15 cellular contexts compared by ENCODE assay signal in the genomic region with DNA sequence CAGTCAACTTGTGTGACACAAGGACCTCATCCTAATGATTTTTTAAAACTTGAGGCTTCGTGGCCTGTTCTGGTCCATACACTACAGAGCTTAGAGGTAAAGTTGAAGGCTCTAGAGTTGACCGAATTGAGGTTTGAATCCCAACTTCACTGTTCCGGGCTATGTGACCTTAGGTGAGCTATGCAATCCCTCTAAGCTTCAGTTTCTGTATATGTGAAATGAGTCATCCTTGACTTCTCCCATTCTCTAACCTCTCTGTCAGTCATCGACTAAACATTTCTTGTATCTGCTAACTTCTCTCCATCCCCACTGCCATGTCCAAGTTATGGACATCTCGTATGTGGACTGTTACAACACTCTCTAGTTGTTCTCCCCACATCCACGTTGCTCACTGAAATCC.
DNase-seq lines count a peak whose midpoint lies in the region; ATAC-seq, FAIRE-seq and TF ChIP-seq lines count a peak whose summit lies in the region.
"Had no signal": no experiment of that assay in that cellular context is flagged by ENCODE, and none has a peak within 500 bp of the region (broad histone marks: within the 10 kb centered on the region; RNA-seq: fewer than 3 reads in every experiment).

No MANE protein-coding gene starts in this region.

- H3K79me2 ChIP-seq in PC-9 (ENCODE audit: low read depth) (no peaks in the 10 kb centered on the region), K562 (ENCODE audit: control insufficient read depth, insufficient read depth, low read length) (no peaks in the 10 kb centered on the region)

- H3K36me3 Mint-ChIP-seq in activated naive CD4-positive, alpha-beta T cell treated with anti-CD3 and anti-CD28 coated beads for 36 hours (ENCODE audit: low read depth), result peaks cover 11% of the 10 kb centered on the region

- peak; percentile 25 for DNase-seq in activated naive CD4-positive, alpha-beta T cell treated with anti-CD3 and anti-CD28 coated beads for 36 hours
- no peak for DNase-seq in activated naive CD4-positive, alpha-beta T cell (lab: John Stamatoyannopoulos, UW)
- peak; percentile 6 to 71 for DNase-seq in PC-9
- DNase-seq in K562 (ENCODE audit: extremely low read depth in 1 of 4, low spot score in 3 of 4), result no peak
- DNase-seq in stimulated activated naive CD8-positive, alpha-beta T cell treated with anti-CD3 and anti-CD28 coated beads, Interleukin-15, Interleukin-2, amounts not matched to agents 100 U/mL and 50 U/mL, for 24 hours, result no peak
- no peak for DNase-seq in T1000 (lab: John Stamatoyannopoulos, UW)
- DNase-seq in NCI-H1417 (lab: John Stamatoyannopoulos, UW), result no peak
- DNase-seq in GM10248 (ENCODE audit: extremely low spot score), result no peak
- DNase-seq: DMS153; effector memory CD8-positive, alpha-beta T cell; NCI-H2171; uterus had no signal

- FAIRE-seq in K562 (lab: Jason Lieb, UNC), result no peak
- FAIRE-seq: GM12891 had no signal

- no peaks in the 10 kb centered on the region for H4K20me1 ChIP-seq in PC-9 (ENCODE audit: insufficient read depth)
- no peaks in the 10 kb centered on the region for H4K20me1 ChIP-seq in K562 (replicated peaks; ENCODE audit: control insufficient read depth, insufficient read depth, low read length)

- peaks cover 56% of the 10 kb centered on the region for H3K4me1 ChIP-seq in PC-9 (replicated peaks; ENCODE audit: insufficient read depth)
- no peaks in the 10 kb centered on the region for H3K4me1 ChIP-seq in K562 (replicated peaks in 1 of 2; ENCODE audit: control insufficient read depth in 2 of 2, insufficient read depth in 2 of 2, low read length in 2 of 2)
- H3K4me1 ChIP-seq: ascending aorta, uterus had no signal

- H3K27ac Mint-ChIP-seq in activated naive CD4-positive, alpha-beta T cell treated with anti-CD3 and anti-CD28 coated beads for 36 hours, result peak overlapping the region; percentile 86
- H3K27ac Mint-ChIP-seq: effector memory CD8-positive, alpha-beta T cell had no signal

- BruUV-seq in PC-9 (replicated peaks; lab: Mats Ljungman, UMichigan), result no TSS peak
- BruUV-seq in K562 (replicated peaks; lab: Mats Ljungman, UMichigan), result no TSS peak

- H3F3A ChIP-seq in PC-9 (ENCODE audit: insufficient read depth, low read depth), result peaks cover 31% of the 10 kb centered on the region

- POLR2A ChIA-PET in PC-9 (lab: Charles Lee; ENCODE audit: unreplicated experiment), result interaction anchor here (0.7 kb wide), 1 partner anchor 96 kb away, joined by 8 read pairs; no protein-coding TSS in a partner anchor
- POLR2A ChIA-PET in K562 (lab: Yijun Ruan, JAX), result no interaction called here
- POLR2A ChIA-PET in GM10248 (lab: Yijun Ruan, JAX), result no interaction called here

- H3K9me1 ChIP-seq in K562 (ENCODE audit: control insufficient read depth, insufficient read depth, low read length), result no peaks in the 10 kb centered on the region

- no peak for TF ChIP-seq EP300 in K562 (IDR thresholded peaks at IDR 0.05; ENCODE audit: low read length)

- in situ Hi-C loops in K562 (cut with MboI), result no loop called here

- H3K4me1 Mint-ChIP-seq in activated naive CD4-positive, alpha-beta T cell treated with anti-CD3 and anti-CD28 coated beads for 36 hours (ENCODE audit: low read depth), result peaks cover 59% of the 10 kb centered on the region

- no peak overlapping the region for H3K9ac ChIP-seq in K562 (ENCODE audit: insufficient read depth in 1 of 2, low read depth in 2 of 2, low read length in 2 of 2)

- no peak for TF ChIP-seq RAD21 in K562 (CRISPR knock-in tag; conservative IDR thresholded peaks at IDR 0.05 in 1 of 2, IDR thresholded peaks at IDR 0.05 in 1 of 2)

- CTCF ChIA-PET in activated naive CD4-positive, alpha-beta T cell treated with anti-CD3 and anti-CD28 coated beads for 36 hours (lab: Charles Lee), result interaction anchor here (1.2 to 1.9 kb wide), 3 partner anchors 58 to 262 kb away, joined by 5 to 7 read pairs (median 6); partner anchors contain the start of gene BARX2
- CTCF ChIA-PET in PC-9 (lab: Charles Lee) (no interaction called here), K562 (lab: Yijun Ruan, JAX; ENCODE audit: low intra/inter-chr PET ratio) (no interaction called here), GM10248 (lab: Yijun Ruan, JAX) (interaction anchor here (1.2 kb wide), 1 partner anchor 32 kb away, joined by 4 read pairs; no protein-coding TSS in a partner anchor)

- no peaks in the 10 kb centered on the region for H3K9me2 ChIP-seq in PC-9 (ENCODE audit: insufficient read depth)

- peak overlapping the region; percentile 59 for H2AFZ ChIP-seq in PC-9
- H2AFZ ChIP-seq in K562 (ENCODE audit: low read depth, low read length), result no peak overlapping the region

- no peak for TF ChIP-seq POLR2A in K562 (conservative IDR thresholded peaks at IDR 0.05)

- no peak overlapping the region for H3K4me3 Mint-ChIP-seq in activated naive CD4-positive, alpha-beta T cell treated with anti-CD3 and anti-CD28 coated beads for 36 hours
- H3K4me3 Mint-ChIP-seq: effector memory CD8-positive, alpha-beta T cell had no signal

- H3K36me3 ChIP-seq in PC-9 (ENCODE audit: low read depth) (no peaks in the 10 kb centered on the region), K562 (ENCODE audit: control insufficient read depth, insufficient read depth, low read length) (no peaks in the 10 kb centered on the region)
- H3K36me3 ChIP-seq: ascending aorta, uterus had no signal

- no peaks in the 10 kb centered on the region for H3K27me3 ChIP-seq in PC-9 (ENCODE audit: insufficient read depth, low read depth)
- no peaks in the 10 kb centered on the region; a peak in 1 of 5 replicates for H3K27me3 ChIP-seq in K562 (ENCODE audit: control insufficient read depth in 2 of 2, insufficient read depth in 2 of 2, low read length in 2 of 2)
- H3K27me3 ChIP-seq: ascending aorta, uterus had no signal

- H3K9me3 ChIP-seq in PC-9 (ENCODE audit: insufficient read depth, low read depth), result peaks cover 7% of the 10 kb centered on the region; the same call in 1 of the 2 replicates
- no peaks in the 10 kb centered on the region for H3K9me3 ChIP-seq in K562 (replicated peaks; ENCODE audit: control insufficient read depth, insufficient read depth, low read depth, low read length)
- H3K9me3 ChIP-seq: ascending aorta, uterus had no signal

- H3K27ac ChIP-seq in PC-9 (peak overlapping the region; percentile 72), K562 (ENCODE audit: extremely low read depth, low read depth, low read length) (no peak overlapping the region)
- H3K27ac ChIP-seq: ascending aorta, uterus had no signal

- no peak for TF ChIP-seq CTCF in PC-9 (conservative IDR thresholded peaks at IDR 0.05)
- TF ChIP-seq CTCF in K562 (IDR thresholded peaks at IDR 0.05 in 2 of 3, conservative IDR thresholded peaks at IDR 0.05 in 1 of 3; ENCODE audit: insufficient read depth in 2 of 3, low read depth in 1 of 3, low read length in 3 of 3), result no peak
- TF ChIP-seq CTCF in GM10248 (IDR thresholded peaks at IDR 0.05; ENCODE audit: control extremely low read depth, extremely low read depth, low read depth, missing control alignments), result no peak

- ATAC-seq in K562, result no peak
- ATAC-seq in stimulated activated naive CD8-positive, alpha-beta T cell treated with anti-CD3 and anti-CD28 coated beads, Interleukin-15, Interleukin-2, amounts not matched to agents 100 U/mL and 50 U/mL, for 24 hours, result peak; percentile 65
- ATAC-seq: effector memory CD8-positive, alpha-beta T cell; left lobe of liver had no signal

- no peaks in the 10 kb centered on the region for H3K9me3 Mint-ChIP-seq in activated naive CD4-positive, alpha-beta T cell treated with anti-CD3 and anti-CD28 coated beads for 36 hours
- H3K9me3 Mint-ChIP-seq: effector memory CD8-positive, alpha-beta T cell had no signal

- WGBS in K562 (ENCODE audit: insufficient coverage, low coverage, missing lambda C conversion rate), result 0% methylated on average over 6 of the region's 6 CpGs

- H3K4me3 ChIP-seq in PC-9, result no peak overlapping the region
- no peak overlapping the region for H3K4me3 ChIP-seq in K562
- H3K4me3 ChIP-seq: ascending aorta, uterus had no signal

- H3K27me3 Mint-ChIP-seq in activated naive CD4-positive, alpha-beta T cell treated with anti-CD3 and anti-CD28 coated beads for 36 hours (ENCODE audit: low read depth), result peaks cover 3% of the 10 kb centered on the region

- intact Hi-C loops in activated naive CD4-positive, alpha-beta T cell treated with anti-CD3 and anti-CD28 coated beads for 36 hours (cut with micrococcal nuclease), result no loop called here
- intact Hi-C loops in PC-9 (cut with micrococcal nuclease; ENCODE audit: unreplicated experiment), result no loop called here
- intact Hi-C loops in K562 (cut with micrococcal nuclease), result no loop called here

- H3K4me2 ChIP-seq in PC-9 (no peak overlapping the region), K562 (ENCODE audit: insufficient read depth, low read length) (no peak overlapping the region)

TF ChIP-seq in K562, 482 proteins besides CTCF, POLR2A, EP300 and RAD21 (continues in another document):
- TF ChIP-seq ATF3 (IDR thresholded peaks at IDR 0.05) (0 out of 2 replicates have a peak, but pooled peaks have one; percentile 21), ATF3 (CRISPR knock-in tag; conservative IDR thresholded peaks at IDR 0.05) (no peak), TRIM28 (IDR thresholded peaks at IDR 0.05) (no peak), ZNF644 (tag; IDR thresholded peaks at IDR 0.05; ENCODE audit: low read depth) (no peak)
- TF ChIP-seq, protein P1, sequence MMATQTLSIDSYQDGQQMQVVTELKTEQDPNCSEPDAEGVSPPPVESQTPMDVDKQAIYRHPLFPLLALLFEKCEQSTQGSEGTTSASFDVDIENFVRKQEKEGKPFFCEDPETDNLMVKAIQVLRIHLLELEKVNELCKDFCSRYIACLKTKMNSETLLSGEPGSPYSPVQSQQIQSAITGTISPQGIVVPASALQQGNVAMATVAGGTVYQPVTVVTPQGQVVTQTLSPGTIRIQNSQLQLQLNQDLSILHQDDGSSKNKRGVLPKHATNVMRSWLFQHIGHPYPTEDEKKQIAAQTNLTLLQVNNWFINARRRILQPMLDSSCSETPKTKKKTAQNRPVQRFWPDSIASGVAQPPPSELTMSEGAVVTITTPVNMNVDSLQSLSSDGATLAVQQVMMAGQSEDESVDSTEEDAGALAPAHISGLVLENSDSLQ (IDR thresholded peaks at IDR 0.05), result peak; percentile 20; the same call in 1 of the 2 replicates

Comparison
In these comparisons a context has a peak if more than half of its experiments do, and no peak if none do; other contexts are left out.
1. DNase-seq: peak in activated naive CD4-positive, alpha-beta T cell treated with anti-CD3 and anti-CD28 coated beads for 36 hours (single experiment) and PC-9 (2 of 2); none in activated naive CD4-positive, alpha-beta T cell (0 of 4), K562 (0 of 4), stimulated activated naive CD8-positive, alpha-beta T cell treated with anti-CD3 and anti-CD28 coated beads, Interleukin-15, Interleukin-2, amounts not matched to agents 100 U/mL and 50 U/mL, for 24 hours (single experiment), T1000 (single experiment), NCI-H1417 (0 of 3) and GM10248 (single experiment).
2. CTCF ChIA-PET loops: an anchor here in activated naive CD4-positive, alpha-beta T cell treated with anti-CD3 and anti-CD28 coated beads for 36 hours (1.2 to 1.9 kb wide) and GM10248 (1.2 kb wide); none called in PC-9 and K562.